23 cellular contexts compared by ENCODE assay signal in the genomic region with DNA sequence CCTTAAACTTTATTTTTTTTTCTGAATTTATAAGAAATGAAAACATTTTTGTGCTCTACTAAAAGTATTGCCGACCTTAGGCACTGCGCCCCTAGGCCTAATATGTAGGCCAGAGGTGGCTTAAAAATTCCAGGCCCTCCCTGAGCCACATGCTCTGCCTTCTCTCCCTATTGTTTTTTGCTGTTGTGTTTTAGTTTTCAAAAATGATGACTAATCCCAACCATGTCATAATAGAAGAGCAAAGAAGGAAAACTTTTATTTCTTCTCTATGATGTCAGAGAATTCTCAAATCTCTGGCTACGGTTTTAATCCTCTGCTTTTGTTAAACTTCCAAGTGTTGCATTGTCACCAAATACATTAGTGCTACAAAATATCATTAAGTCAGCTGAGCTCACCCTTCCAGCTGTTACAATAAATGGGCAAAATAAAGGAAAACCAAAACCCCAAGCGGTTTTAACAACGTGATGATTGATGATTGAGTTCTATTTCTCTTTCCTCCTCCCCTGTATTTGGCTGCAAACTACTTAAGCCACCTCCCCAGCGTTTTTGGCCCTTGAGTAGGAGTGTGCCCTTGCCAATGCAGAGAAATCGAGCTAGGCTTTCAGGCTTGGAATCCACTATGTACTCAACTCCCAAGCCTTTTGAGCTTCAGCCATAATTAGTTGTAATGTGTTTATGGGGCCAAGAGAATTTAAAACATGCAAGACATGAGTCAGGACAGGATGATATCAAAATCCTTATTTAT.
"Had no signal": no experiment of that assay in that cellular context is flagged by ENCODE, and none has a peak within 500 bp of the region (broad histone marks: within the 10 kb centered on the region; RNA-seq: fewer than 3 reads in every experiment).

No MANE protein-coding gene starts in this region.

- H3K27ac ChIP-seq: adrenal gland, body of pancreas, epithelial cell of prostate, gastrocnemius medialis, heart left ventricle, thyroid gland, VCaP had no signal

- DNase-seq: activated CD4-positive, alpha-beta T cell treated with anti-CD3 and anti-CD28 coated beads, Interleukin-2, amount 50 U/mL, for 1 hour; activated CD4-positive, CD25-positive, alpha-beta regulatory T cell treated with anti-CD3 and anti-CD28 coated beads, Interleukin-2, amount 50 U/mL, for 72 hours; activated CD8-positive, alpha-beta memory T cell treated with anti-CD3 and anti-CD28 coated beads, Interleukin-2, amount 50 U/mL, for 48 hours; activated effector memory CD4-positive, alpha-beta T cell treated with anti-CD3 and anti-CD28 coated beads, Interleukin-2, amount 50 U/mL, for 16 hours; activated naive CD4-positive, alpha-beta T cell treated with anti-CD3 and anti-CD28 coated beads, Interleukin-2, amount 50 U/mL, for 16 hours; activated T-cell treated with anti-CD3 and anti-CD28 coated beads, Interleukin-2, amount 50 U/mL, for 72 hours; adrenal gland; body of pancreas; endodermal cell; gastrocnemius medialis; heart left ventricle; kidney; left ventricle myocardium superior; mesendoderm; naive thymus-derived CD8-positive, alpha-beta T cell; stimulated activated CD4-positive, alpha-beta T cell treated with anti-CD3 and anti-CD28 coated beads, Interleukin-12 subunit alpha, Interleukin-12 subunit beta, amount 100 ng/mL, for 4 hours; stimulated activated CD4-positive, alpha-beta T cell treated with anti-CD3 and anti-CD28 coated beads, Interleukin-1b, Interleukin-23, amount 100 ng/mL, for 48 hours; stimulated activated CD8-positive, alpha-beta memory T cell treated with anti-CD3 and anti-CD28 coated beads, Interleukin-4, amount 100 ng/mL, for 48 hours; stimulated activated naive CD4-positive, alpha-beta T cell; T-helper 2 cell; thyroid gland had no signal

- H3K4me1 ChIP-seq: adrenal gland, body of pancreas, heart left ventricle, thyroid gland had no signal

- H3K9me3 ChIP-seq: adrenal gland, body of pancreas, gastrocnemius medialis, heart left ventricle, thyroid gland had no signal

- H3K36me3 ChIP-seq: adrenal gland, gastrocnemius medialis, heart left ventricle, thyroid gland had no signal

- H3K4me3 ChIP-seq: adrenal gland, body of pancreas, gastrocnemius medialis, heart left ventricle, thyroid gland had no signal

- H3K27me3 ChIP-seq: adrenal gland, body of pancreas, gastrocnemius medialis, heart left ventricle, thyroid gland had no signal
